In the genomic region with DNA sequence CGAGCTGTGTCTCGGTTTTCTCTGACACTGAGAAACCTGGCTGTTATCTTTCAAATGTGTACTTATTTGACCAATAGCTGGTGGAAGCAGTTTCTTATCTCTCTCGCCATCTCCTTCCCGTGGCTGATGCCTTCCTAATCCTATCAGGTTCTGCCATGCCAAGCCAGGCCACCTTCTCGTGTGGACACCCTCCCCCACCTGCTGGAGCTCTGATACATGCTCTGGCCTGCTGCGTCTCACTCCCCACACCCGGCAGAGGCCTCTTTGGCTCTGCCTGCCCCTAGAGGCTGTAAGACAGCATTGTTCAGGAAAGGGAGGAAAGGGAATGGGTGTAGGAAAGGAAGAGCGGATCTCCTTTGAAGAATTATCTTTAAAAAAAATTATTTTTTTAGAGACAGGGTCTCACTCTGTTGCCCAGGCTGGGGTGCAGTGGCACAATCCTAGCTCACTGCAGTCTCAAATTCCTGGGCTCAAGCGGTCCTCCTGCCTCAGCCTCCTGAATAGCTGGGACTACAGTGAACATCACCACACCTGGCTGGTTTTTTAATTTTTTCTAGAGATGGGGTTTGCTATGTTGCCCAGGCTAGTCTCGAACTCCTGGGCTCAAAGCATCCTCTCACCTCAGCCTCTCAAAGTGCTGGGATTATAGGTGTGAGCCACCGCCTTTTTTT, we compare ENCODE assay signal across 8 cellular contexts. TPM values are rescaled to one million over a fixed set of nuclear protein-coding genes. Genes with fewer than 3 reads are reported as not detected.
DNase-seq lines count a peak whose midpoint lies in the region; ATAC-seq, FAIRE-seq and TF ChIP-seq lines count a peak whose summit lies in the region.

No MANE protein-coding gene starts in this region.

- H3K9me1 ChIP-seq in keratinocyte (ENCODE audit: control insufficient read depth, extremely low read depth, insufficient read depth, low read length) = peaks cover 4% of the 10 kb centered on the region

- H3K9me3 ChIP-seq in keratinocyte (ENCODE audit: control insufficient read depth, low read depth, low read length) (no peaks in the 10 kb centered on the region), stomach smooth muscle (ENCODE audit: control insufficient read depth in 2 of 2, low read length in 2 of 2) (no peaks in the 10 kb centered on the region)

- peak overlapping the region; percentile 74 for H2AFZ ChIP-seq in keratinocyte (ENCODE audit: control insufficient read depth, low read length)

- dilution Hi-C loops in keratinocyte (cut with MboI; ENCODE audit: extremely low pct_ligation_motif_present, low sequenced_read_pairs) = no loop called here

- no peak overlapping the region for H3K4me3 Mint-ChIP-seq in CD14-positive monocyte

- H3K79me2 ChIP-seq in keratinocyte (ENCODE audit: control insufficient read depth, insufficient read depth, low read length) = peaks cover 18% of the 10 kb centered on the region

- H3K4me3 ChIP-seq in astrocyte of the spinal cord (ENCODE audit: low read depth, low read length) = no peak overlapping the region
- H3K4me3 ChIP-seq in keratinocyte (ENCODE audit: control insufficient read depth in 2 of 3, extremely low read depth in 1 of 3, insufficient read depth in 2 of 3, low read depth in 1 of 3, low read length in 3 of 3) = no peak overlapping the region
- H3K4me3 ChIP-seq in stomach smooth muscle (ENCODE audit: low read length in 2 of 2) = no peak overlapping the region

- H3K36me3 ChIP-seq in keratinocyte (ENCODE audit: control insufficient read depth in 2 of 2, extremely low read depth in 1 of 2, insufficient read depth in 2 of 2, low read length in 2 of 2) (peaks cover 0 to 9% of the 10 kb centered on the region in 2 experiments), stomach smooth muscle (ENCODE audit: control insufficient read depth in 2 of 2, insufficient read depth in 2 of 2, low read length in 2 of 2) (peaks cover 0 to 3% of the 10 kb centered on the region in 2 donors)

- H3K4me2 ChIP-seq in keratinocyte (ENCODE audit: control insufficient read depth, extremely low read depth, insufficient read depth, low read depth, low read length) = peak overlapping the region; percentile 80

- peaks cover 0 to 3% (median 0%) of the 10 kb centered on the region in 7 donors for H3K9me3 Mint-ChIP-seq in CD14-positive monocyte

- peak overlapping the region; percentile 95 for H3K27ac ChIP-seq in keratinocyte (ENCODE audit: control insufficient read depth, insufficient read depth, low read length)
- H3K27ac ChIP-seq in stomach smooth muscle (ENCODE audit: low read length) = no peak overlapping the region

- TF ChIP-seq CTCF in CD14-positive monocyte (IDR thresholded peaks at IDR 0.05) (peak; percentile 55), astrocyte of the spinal cord (IDR thresholded peaks at IDR 0.05; ENCODE audit: low read depth, low read length) (peak; percentile 84), keratinocyte (optimal IDR thresholded peaks at IDR 0.05 in 1 of 3, IDR thresholded peaks at IDR 0.05 in 1 of 3, conservative IDR thresholded peaks at IDR 0.05 in 1 of 3; ENCODE audit: extremely low read depth in 1 of 3, insufficient read depth in 2 of 3, low read length in 3 of 3) (peak; percentile 70 to 81 (median 73))

- H3K4me1 Mint-ChIP-seq in CD14-positive monocyte = peaks cover 43% of the 10 kb centered on the region

- peak overlapping the region; percentile 62 for H3K9ac ChIP-seq in keratinocyte (ENCODE audit: control insufficient read depth, extremely low read depth, insufficient read depth, low read length)
- H3K9ac ChIP-seq in stomach smooth muscle (ENCODE audit: low read length in 2 of 2) = peak overlapping the region; percentile 21 to 46

- peaks cover 48% of the 10 kb centered on the region for H3K4me1 ChIP-seq in keratinocyte (ENCODE audit: control insufficient read depth, extremely low read depth, insufficient read depth, low read length)
- peaks cover 36% of the 10 kb centered on the region for H3K4me1 ChIP-seq in stomach smooth muscle (ENCODE audit: control insufficient read depth, insufficient read depth, low read length)

- peaks cover under 1% of the 10 kb centered on the region for H4K20me1 ChIP-seq in keratinocyte (ENCODE audit: control insufficient read depth, extremely low read depth, insufficient read depth, low read length)

- FAIRE-seq in H54 (lab: Jason Lieb, UNC) (no peak), keratinocyte (lab: Jason Lieb, UNC) (no peak)

- in situ Hi-C loops in astrocyte of the spinal cord (cut with HindIII; ENCODE audit: low sequenced_read_pairs) = loop anchor here (25.0 kb wide), 1 partner anchor 265 kb away; the partner anchor contains the start of gene FUS

- peaks cover 5 to 10% of the 10 kb centered on the region in 2 donors for H3K36me3 Mint-ChIP-seq in CD14-positive monocyte

- H3K27me3 Mint-ChIP-seq in CD14-positive monocyte (ENCODE audit: low read depth in 3 of 3) = peaks cover 0 to 5% (median 3%) of the 10 kb centered on the region in 3 donors

- DNase-seq in CD14-positive monocyte (ENCODE audit: low spot score) = no peak
- DNase-seq in H54 (ENCODE audit: insufficient read length, low spot score) = peak; percentile 63
- DNase-seq in NCI-H345 treated with DMSO at 0.1 percent for 48 hours (lab: John Stamatoyannopoulos, UW; ENCODE audit: unreplicated experiment) = peak; percentile 30
- DNase-seq in astrocyte of the spinal cord (ENCODE audit: low read depth, low spot score) = peak; percentile 76
- DNase-seq in keratinocyte (ENCODE audit: low read depth, low spot score) = no peak
- no peak for DNase-seq in GM19238 (ENCODE audit: insufficient read length, low spot score)

- peak; percentile 25; the same call in 1 of the 2 replicates for TF ChIP-seq POLR2A in H54 (IDR thresholded peaks at IDR 0.05; ENCODE audit: low read depth, low read length)

- H3K27ac Mint-ChIP-seq in CD14-positive monocyte = no peak overlapping the region

- H3K27me3 ChIP-seq in keratinocyte (ENCODE audit: control insufficient read depth, extremely low read depth, insufficient read depth, low read length) (no peaks in the 10 kb centered on the region), stomach smooth muscle (ENCODE audit: control insufficient read depth in 1 of 2, insufficient read depth in 2 of 2, low read length in 2 of 2) (no peaks in the 10 kb centered on the region)

- no peak for ATAC-seq in HG03159 (IDR thresholded peaks at IDR 0.05; ENCODE audit: unreplicated experiment)

- intact Hi-C loops in CD14-positive monocyte (cut with micrococcal nuclease) = no loop called here

RNA-seq across cellular contexts. Expression of gene ARMC5, which starts 7.5 kb away (rescaled TPM):
- 1 to 10 TPM; 2.9 to 4.2 TPM for polyA plus RNA-seq in CD14-positive monocyte
- polyA plus RNA-seq in keratinocyte = 3.0 to 4.4 TPM (median 3.8 TPM) in 3 replicates
- polyA plus RNA-seq in keratinocyte (2011; ENCODE audit: low read depth) = 6.1 TPM
- 1.2 and 3.6 TPM in 2 replicates for polyA plus RNA-seq in keratinocyte (2011; cell fraction: cytosol; rRNA removed)
- polyA plus RNA-seq in keratinocyte (2011; cell fraction: nucleus; rRNA removed) = 8.9 and 12.5 TPM in 2 replicates
- polyA plus RNA-seq in keratinocyte (2012; ENCODE audit: low replicate concordance) = 6.2 and 7.6 TPM in 2 replicates
- 1.9 to 10.4 TPM (median 3.2 TPM) in 3 replicates for polyA minus RNA-seq in keratinocyte
- polyA minus RNA-seq in keratinocyte (2011; cell fraction: cytosol; rRNA and poly(A)+ RNA removed) = 9.0 TPM
- 6.1 and 9.2 TPM in 2 replicates for polyA minus RNA-seq in keratinocyte (2011; cell fraction: nucleus; rRNA and poly(A)+ RNA removed)

RNA-seq across cellular contexts. Expression of gene ZNF843, which starts 9.2 kb away (rescaled TPM):
- polyA plus RNA-seq in CD14-positive monocyte = not detected
- 0.08 to 0.12 TPM (median 0.10 TPM) in 3 replicates for polyA plus RNA-seq in keratinocyte
- 0.12 TPM for polyA plus RNA-seq in keratinocyte (2011; ENCODE audit: low read depth)
- polyA plus RNA-seq in keratinocyte (2011; cell fraction: cytosol; rRNA removed) = 0.06 and 0.18 TPM in 2 replicates
- polyA plus RNA-seq in keratinocyte (2011; cell fraction: nucleus; rRNA removed) = 0.14 and 0.23 TPM in 2 replicates
- polyA plus RNA-seq in keratinocyte (2012; ENCODE audit: low replicate concordance) = 0.13 and 0.48 TPM in 2 replicates
- polyA minus RNA-seq in keratinocyte = 0.07 TPM in 1 of 3 replicates, not detected in the others
- not detected for polyA minus RNA-seq in keratinocyte (2011; cell fraction: cytosol; rRNA and poly(A)+ RNA removed)
- 0.32 TPM in 1 of 2 replicates, not detected in the other for polyA minus RNA-seq in keratinocyte (2011; cell fraction: nucleus; rRNA and poly(A)+ RNA removed)

RNA-seq across cellular contexts. Expression of gene TGFB1I1, which starts 20.1 kb away (rescaled TPM):
- under 1 TPM in 1 of 2 donors, not detected in 1; 0.16 TPM for polyA plus RNA-seq in CD14-positive monocyte
- 3.7 to 14.0 TPM (median 5.5 TPM) in 3 replicates for polyA plus RNA-seq in keratinocyte
- polyA plus RNA-seq in keratinocyte (2011; ENCODE audit: low read depth) = 1.1 TPM
- 9.0 and 12.1 TPM in 2 replicates for polyA plus RNA-seq in keratinocyte (2011; cell fraction: cytosol; rRNA removed)
- polyA plus RNA-seq in keratinocyte (2011; cell fraction: nucleus; rRNA removed) = 11.4 and 14.5 TPM in 2 replicates
- 4.3 and 20.4 TPM in 2 replicates for polyA plus RNA-seq in keratinocyte (2012; ENCODE audit: low replicate concordance)
- 4.4 to 17.5 TPM (median 5.2 TPM) in 3 replicates for polyA minus RNA-seq in keratinocyte
- 17.8 TPM for polyA minus RNA-seq in keratinocyte (2011; cell fraction: cytosol; rRNA and poly(A)+ RNA removed)
- polyA minus RNA-seq in keratinocyte (2011; cell fraction: nucleus; rRNA and poly(A)+ RNA removed) = 2.8 and 5.0 TPM in 2 replicates

RNA-seq across cellular contexts. Expression of gene COX6A2, which starts 23.7 kb away (rescaled TPM):
- polyA plus RNA-seq in CD14-positive monocyte (not detected), keratinocyte (not detected in 3 replicates)
- polyA plus RNA-seq in keratinocyte (2011; ENCODE audit: low read depth) = not detected
- polyA plus RNA-seq in keratinocyte (2011; cell fraction: cytosol; rRNA removed) = not detected in 2 replicates
- not detected in 2 replicates for polyA plus RNA-seq in keratinocyte (2011; cell fraction: nucleus; rRNA removed)
- not detected in 2 replicates for polyA plus RNA-seq in keratinocyte (2012; ENCODE audit: low replicate concordance)
- polyA minus RNA-seq in keratinocyte = not detected in 3 replicates
- polyA minus RNA-seq in keratinocyte (2011; cell fraction: cytosol; rRNA and poly(A)+ RNA removed) = not detected
- not detected in 2 replicates for polyA minus RNA-seq in keratinocyte (2011; cell fraction: nucleus; rRNA and poly(A)+ RNA removed)

RNA-seq across cellular contexts. Expression of gene SLC5A2, which starts 31.1 kb away (rescaled TPM):
- polyA plus RNA-seq in CD14-positive monocyte = not detected
- 0.03 TPM in 2 of 3 replicates, not detected in the other for polyA plus RNA-seq in keratinocyte
- not detected for polyA plus RNA-seq in keratinocyte (2011; ENCODE audit: low read depth)
- not detected in 2 replicates for polyA plus RNA-seq in keratinocyte (2011; cell fraction: cytosol; rRNA removed)
- 0.04 TPM in 1 of 2 replicates, not detected in the other for polyA plus RNA-seq in keratinocyte (2011; cell fraction: nucleus; rRNA removed)
- 0.89 TPM in 1 of 2 replicates, not detected in the other for polyA plus RNA-seq in keratinocyte (2012; ENCODE audit: low replicate concordance)
- polyA minus RNA-seq in keratinocyte = not detected in 3 replicates
- polyA minus RNA-seq in keratinocyte (2011; cell fraction: cytosol; rRNA and poly(A)+ RNA removed) = not detected
- polyA minus RNA-seq in keratinocyte (2011; cell fraction: nucleus; rRNA and poly(A)+ RNA removed) = not detected in 2 replicates

Comparison
In these comparisons a context has a peak if more than half of its experiments do, and no peak if none do; other contexts are left out.
1. DNase-seq: peak in H54 (single experiment), NCI-H345 treated with DMSO at 0.1 percent for 48 hours (single experiment) and astrocyte of the spinal cord (single experiment); none in CD14-positive monocyte (single experiment), keratinocyte (single experiment) and GM19238 (single experiment).
2. Peak in every context shown above with its lines, with median percentiles within 50 percentile points of each other: CTCF ChIP-seq.